ENCODE assay signal across 1 cellular context in the genomic region with DNA sequence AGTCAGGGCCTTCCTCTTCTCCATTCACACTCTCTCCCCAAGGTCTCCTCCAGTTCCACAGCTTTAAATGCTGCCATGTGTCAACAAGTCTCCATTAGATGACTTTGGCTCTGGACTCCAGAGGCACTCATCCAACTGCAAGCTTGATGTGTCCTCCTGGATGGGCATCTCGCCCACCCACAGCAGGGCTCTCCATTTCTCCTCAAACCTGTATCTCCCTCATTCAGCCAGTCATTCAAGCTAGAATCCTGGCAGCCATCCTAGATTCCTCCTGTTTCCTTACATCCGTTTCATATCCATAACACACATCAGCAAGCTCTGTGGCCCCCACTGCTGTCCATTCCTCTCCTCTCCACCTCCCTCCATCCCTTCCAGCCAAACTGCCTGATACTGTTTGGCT.
TF ChIP-seq lines count a peak whose summit lies in the region.

No MANE protein-coding gene starts in this region.

TF ChIP-seq in GM23338, 12 proteins besides CTCF, POLR2A, EP300 and RAD21 (continued from another document):
- TF ChIP-seq, protein P1, sequence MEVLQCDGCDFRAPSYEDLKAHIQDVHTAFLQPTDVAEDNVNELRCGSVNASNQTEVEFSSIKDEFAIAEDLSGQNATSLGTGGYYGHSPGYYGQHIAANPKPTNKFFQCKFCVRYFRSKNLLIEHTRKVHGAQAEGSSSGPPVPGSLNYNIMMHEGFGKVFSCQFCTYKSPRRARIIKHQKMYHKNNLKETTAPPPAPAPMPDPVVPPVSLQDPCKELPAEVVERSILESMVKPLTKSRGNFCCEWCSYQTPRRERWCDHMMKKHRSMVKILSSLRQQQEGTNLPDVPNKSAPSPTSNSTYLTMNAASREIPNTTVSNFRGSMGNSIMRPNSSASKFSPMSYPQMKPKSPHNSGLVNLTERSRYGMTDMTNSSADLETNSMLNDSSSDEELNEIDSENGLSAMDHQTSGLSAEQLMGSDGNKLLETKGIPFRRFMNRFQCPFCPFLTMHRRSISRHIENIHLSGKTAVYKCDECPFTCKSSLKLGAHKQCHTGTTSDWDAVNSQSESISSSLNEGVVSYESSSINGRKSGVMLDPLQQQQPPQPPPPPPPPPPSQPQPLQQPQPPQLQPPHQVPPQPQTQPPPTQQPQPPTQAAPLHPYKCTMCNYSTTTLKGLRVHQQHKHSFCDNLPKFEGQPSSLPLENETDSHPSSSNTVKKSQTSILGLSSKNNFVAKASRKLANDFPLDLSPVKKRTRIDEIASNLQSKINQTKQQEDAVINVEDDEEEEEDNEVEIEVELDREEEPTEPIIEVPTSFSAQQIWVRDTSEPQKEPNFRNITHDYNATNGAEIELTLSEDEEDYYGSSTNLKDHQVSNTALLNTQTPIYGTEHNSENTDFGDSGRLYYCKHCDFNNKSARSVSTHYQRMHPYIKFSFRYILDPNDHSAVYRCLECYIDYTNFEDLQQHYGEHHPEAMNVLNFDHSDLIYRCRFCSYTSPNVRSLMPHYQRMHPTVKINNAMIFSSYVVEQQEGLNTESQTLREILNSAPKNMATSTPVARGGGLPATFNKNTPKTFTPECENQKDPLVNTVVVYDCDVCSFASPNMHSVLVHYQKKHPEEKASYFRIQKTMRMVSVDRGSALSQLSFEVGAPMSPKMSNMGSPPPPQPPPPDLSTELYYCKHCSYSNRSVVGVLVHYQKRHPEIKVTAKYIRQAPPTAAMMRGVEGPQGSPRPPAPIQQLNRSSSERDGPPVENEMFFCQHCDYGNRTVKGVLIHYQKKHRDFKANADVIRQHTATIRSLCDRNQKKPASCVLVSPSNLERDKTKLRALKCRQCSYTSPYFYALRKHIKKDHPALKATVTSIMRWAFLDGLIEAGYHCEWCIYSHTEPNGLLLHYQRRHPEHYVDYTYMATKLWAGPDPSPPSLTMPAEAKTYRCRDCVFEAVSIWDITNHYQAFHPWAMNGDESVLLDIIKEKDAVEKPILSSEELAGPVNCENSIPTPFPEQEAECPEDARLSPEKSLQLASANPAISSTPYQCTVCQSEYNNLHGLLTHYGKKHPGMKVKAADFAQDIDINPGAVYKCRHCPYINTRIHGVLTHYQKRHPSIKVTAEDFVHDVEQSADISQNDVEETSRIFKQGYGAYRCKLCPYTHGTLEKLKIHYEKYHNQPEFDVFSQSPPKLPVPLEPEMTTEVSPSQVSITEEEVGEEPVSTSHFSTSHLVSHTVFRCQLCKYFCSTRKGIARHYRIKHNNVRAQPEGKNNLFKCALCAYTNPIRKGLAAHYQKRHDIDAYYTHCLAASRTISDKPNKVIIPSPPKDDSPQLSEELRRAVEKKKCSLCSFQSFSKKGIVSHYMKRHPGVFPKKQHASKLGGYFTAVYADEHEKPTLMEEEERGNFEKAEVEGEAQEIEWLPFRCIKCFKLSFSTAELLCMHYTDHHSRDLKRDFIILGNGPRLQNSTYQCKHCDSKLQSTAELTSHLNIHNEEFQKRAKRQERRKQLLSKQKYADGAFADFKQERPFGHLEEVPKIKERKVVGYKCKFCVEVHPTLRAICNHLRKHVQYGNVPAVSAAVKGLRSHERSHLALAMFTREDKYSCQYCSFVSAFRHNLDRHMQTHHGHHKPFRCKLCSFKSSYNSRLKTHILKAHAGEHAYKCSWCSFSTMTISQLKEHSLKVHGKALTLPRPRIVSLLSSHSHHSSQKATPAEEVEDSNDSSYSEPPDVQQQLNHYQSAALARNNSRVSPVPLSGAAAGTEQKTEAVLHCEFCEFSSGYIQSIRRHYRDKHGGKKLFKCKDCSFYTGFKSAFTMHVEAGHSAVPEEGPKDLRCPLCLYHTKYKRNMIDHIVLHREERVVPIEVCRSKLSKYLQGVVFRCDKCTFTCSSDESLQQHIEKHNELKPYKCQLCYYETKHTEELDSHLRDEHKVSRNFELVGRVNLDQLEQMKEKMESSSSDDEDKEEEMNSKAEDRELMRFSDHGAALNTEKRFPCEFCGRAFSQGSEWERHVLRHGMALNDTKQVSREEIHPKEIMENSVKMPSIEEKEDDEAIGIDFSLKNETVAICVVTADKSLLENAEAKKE (CRISPR knock-in tag; IDR thresholded peaks at IDR 0.05) = no peak
- no peak for TF ChIP-seq CREB1 (CRISPR knock-in tag; IDR thresholded peaks at IDR 0.05; ENCODE audit: low read depth)
- TF ChIP-seq, protein P2, sequence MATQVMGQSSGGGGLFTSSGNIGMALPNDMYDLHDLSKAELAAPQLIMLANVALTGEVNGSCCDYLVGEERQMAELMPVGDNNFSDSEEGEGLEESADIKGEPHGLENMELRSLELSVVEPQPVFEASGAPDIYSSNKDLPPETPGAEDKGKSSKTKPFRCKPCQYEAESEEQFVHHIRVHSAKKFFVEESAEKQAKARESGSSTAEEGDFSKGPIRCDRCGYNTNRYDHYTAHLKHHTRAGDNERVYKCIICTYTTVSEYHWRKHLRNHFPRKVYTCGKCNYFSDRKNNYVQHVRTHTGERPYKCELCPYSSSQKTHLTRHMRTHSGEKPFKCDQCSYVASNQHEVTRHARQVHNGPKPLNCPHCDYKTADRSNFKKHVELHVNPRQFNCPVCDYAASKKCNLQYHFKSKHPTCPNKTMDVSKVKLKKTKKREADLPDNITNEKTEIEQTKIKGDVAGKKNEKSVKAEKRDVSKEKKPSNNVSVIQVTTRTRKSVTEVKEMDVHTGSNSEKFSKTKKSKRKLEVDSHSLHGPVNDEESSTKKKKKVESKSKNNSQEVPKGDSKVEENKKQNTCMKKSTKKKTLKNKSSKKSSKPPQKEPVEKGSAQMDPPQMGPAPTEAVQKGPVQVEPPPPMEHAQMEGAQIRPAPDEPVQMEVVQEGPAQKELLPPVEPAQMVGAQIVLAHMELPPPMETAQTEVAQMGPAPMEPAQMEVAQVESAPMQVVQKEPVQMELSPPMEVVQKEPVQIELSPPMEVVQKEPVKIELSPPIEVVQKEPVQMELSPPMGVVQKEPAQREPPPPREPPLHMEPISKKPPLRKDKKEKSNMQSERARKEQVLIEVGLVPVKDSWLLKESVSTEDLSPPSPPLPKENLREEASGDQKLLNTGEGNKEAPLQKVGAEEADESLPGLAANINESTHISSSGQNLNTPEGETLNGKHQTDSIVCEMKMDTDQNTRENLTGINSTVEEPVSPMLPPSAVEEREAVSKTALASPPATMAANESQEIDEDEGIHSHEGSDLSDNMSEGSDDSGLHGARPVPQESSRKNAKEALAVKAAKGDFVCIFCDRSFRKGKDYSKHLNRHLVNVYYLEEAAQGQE (IDR thresholded peaks at IDR 0.05; ENCODE audit: unreplicated experiment) = no peak
- no peak for TF ChIP-seq STAT1 (IDR thresholded peaks at IDR 0.05; ENCODE audit: unreplicated experiment)
- no peak for TF ChIP-seq NANOG (IDR thresholded peaks at IDR 0.05; ENCODE audit: borderline replicate concordance)
- TF ChIP-seq EZH2phosphoT487 (IDR thresholded peaks at IDR 0.05; ENCODE audit: unreplicated experiment) = no peak
- TF ChIP-seq POLR2AphosphoS5 (IDR thresholded peaks at IDR 0.05; ENCODE audit: low read depth) = no peak
- TF ChIP-seq, protein P3, sequence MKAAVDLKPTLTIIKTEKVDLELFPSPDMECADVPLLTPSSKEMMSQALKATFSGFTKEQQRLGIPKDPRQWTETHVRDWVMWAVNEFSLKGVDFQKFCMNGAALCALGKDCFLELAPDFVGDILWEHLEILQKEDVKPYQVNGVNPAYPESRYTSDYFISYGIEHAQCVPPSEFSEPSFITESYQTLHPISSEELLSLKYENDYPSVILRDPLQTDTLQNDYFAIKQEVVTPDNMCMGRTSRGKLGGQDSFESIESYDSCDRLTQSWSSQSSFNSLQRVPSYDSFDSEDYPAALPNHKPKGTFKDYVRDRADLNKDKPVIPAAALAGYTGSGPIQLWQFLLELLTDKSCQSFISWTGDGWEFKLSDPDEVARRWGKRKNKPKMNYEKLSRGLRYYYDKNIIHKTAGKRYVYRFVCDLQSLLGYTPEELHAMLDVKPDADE (IDR thresholded peaks at IDR 0.05) = no peak
- no peak for TF ChIP-seq ZNF114 (CRISPR knock-in tag; IDR thresholded peaks at IDR 0.05)
TF ChIP-seq in GM23338: peak in this region for 0.
